In the genomic region with DNA sequence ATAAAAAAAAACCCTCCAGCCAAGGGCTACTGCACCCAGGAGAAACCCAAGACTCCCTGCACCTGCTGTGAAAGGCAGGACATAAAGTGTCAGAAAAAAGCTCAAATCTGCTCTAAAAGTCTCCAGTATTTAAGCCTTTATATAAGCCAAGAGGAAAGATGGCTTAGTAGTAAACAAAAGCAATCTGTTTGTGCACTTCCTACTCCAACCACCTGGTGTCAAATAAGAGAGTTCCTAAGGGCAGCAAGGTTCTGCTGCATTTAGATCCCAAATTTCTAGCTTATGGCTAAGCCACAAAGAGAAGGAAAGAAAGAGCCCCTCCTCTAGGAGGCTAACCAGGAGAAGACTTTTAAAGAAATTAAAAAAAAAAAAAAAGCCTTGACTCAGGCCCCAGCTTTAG, we compare ENCODE assay signal across 16 cellular contexts. TPM values are rescaled to one million over a fixed set of nuclear protein-coding genes. Genes with fewer than 3 reads are reported as not detected.
DNase-seq lines count a peak whose midpoint lies in the region; ATAC-seq and TF ChIP-seq lines count a peak whose summit lies in the region.
"Had no signal": no experiment of that assay in that cellular context is flagged by ENCODE, and none has a peak within 500 bp of the region (broad histone marks: within the 10 kb centered on the region; RNA-seq: fewer than 3 reads in every experiment).

No MANE protein-coding gene starts in this region.

- H3K9me3 ChIP-seq in Panc1 (ENCODE audit: control insufficient read depth, insufficient read depth, low read depth, low read length), result no peaks in the 10 kb centered on the region
- H3K9me3 ChIP-seq in suprapubic skin, result no peaks in the 10 kb centered on the region
- no peaks in the 10 kb centered on the region for H3K9me3 ChIP-seq in psoas muscle

- DNase-seq in DMS79 (lab: John Stamatoyannopoulos, UW), result peak; percentile 69
- no peak for DNase-seq in DMS79 treated with DMSO at 0.1 percent for 48 hours (lab: John Stamatoyannopoulos, UW)
- DNase-seq in Panc1 (ENCODE audit: low read depth, low spot score), result no peak
- DNase-seq in immature natural killer cell, result no peak
- DNase-seq in suprapubic skin (ENCODE audit: low spot score in 2 of 2), result no peak
- DNase-seq in activated CD4-positive, alpha-beta T cell treated with anti-CD3 and anti-CD28 coated beads, Interleukin-2, amount 50 U/mL, for 48 hours, result no peak
- no peak for DNase-seq in psoas muscle
- DNase-seq: activated CD4-positive, CD25-positive, alpha-beta regulatory T cell treated with anti-CD3 and anti-CD28 coated beads, Interleukin-2, amount 50 U/mL, for 72 hours; aorta; effector memory CD4-positive, alpha-beta T cell; GOT3; MV-4-11 had no signal

- no peaks in the 10 kb centered on the region for H3K36me3 Mint-ChIP-seq in immature natural killer cell

- peaks cover 33 to 47% of the 10 kb centered on the region in 2 donors for H3K4me1 Mint-ChIP-seq in immature natural killer cell

- no peaks in the 10 kb centered on the region for H3K36me3 ChIP-seq in Panc1 (ENCODE audit: control insufficient read depth, insufficient read depth, low read length)
- no peaks in the 10 kb centered on the region for H3K36me3 ChIP-seq in suprapubic skin
- no peaks in the 10 kb centered on the region for H3K36me3 ChIP-seq in psoas muscle (ENCODE audit: insufficient read depth in 1 of 2, low read depth in 1 of 2)

- POLR2A ChIA-PET in Panc1 (lab: Charles Lee), result interaction anchor here (0.6 kb wide), 1 partner anchor 1711 kb away, joined by 5 read pairs; no protein-coding TSS in a partner anchor

- TF ChIP-seq EP300 in suprapubic skin (IDR thresholded peaks at IDR 0.05), result no peak

- intact Hi-C loops in Panc1 (cut with micrococcal nuclease; ENCODE audit: unreplicated experiment) (no loop called here), psoas muscle (cut with DNase I) (no loop called here)

- H3K27ac ChIP-seq in Panc1 (ENCODE audit: low read length) (no peak overlapping the region), suprapubic skin (peak overlapping the region; percentile 81), psoas muscle (no peak overlapping the region)

- peaks cover 0 to 1% (median 0%) of the 10 kb centered on the region in 3 donors for H3K27me3 Mint-ChIP-seq in immature natural killer cell (ENCODE audit: low read depth in 3 of 3)

- peak overlapping the region; percentile 84 to 95 (median 86) for H3K4me3 Mint-ChIP-seq in immature natural killer cell

- no peak for TF ChIP-seq POLR2A in suprapubic skin (IDR thresholded peaks at IDR 0.05)

- H3K27me3 ChIP-seq in Panc1 (ENCODE audit: control insufficient read depth, insufficient read depth, low read length), result peaks cover 3% of the 10 kb centered on the region; the same call in 1 of the 2 replicates
- H3K27me3 ChIP-seq in suprapubic skin, result no peaks in the 10 kb centered on the region
- no peaks in the 10 kb centered on the region for H3K27me3 ChIP-seq in psoas muscle (ENCODE audit: insufficient read depth in 3 of 3, low read length in 2 of 3)

- H3K4me3 ChIP-seq in Panc1 (ENCODE audit: low read depth in 2 of 2, low read length in 2 of 2) (no peak overlapping the region), suprapubic skin (no peak overlapping the region), psoas muscle (no peak overlapping the region)

- in situ Hi-C loops in Panc1 (cut with HindIII; ENCODE audit: low pct_unique_long_range_greater_than_20kb, low sequenced_read_pairs), result no loop called here

- H3K4me1 ChIP-seq in Panc1 (ENCODE audit: control insufficient read depth, insufficient read depth, low read length) (peaks cover 5% of the 10 kb centered on the region), suprapubic skin (peaks cover 25% of the 10 kb centered on the region), psoas muscle (no peaks in the 10 kb centered on the region)

- TF ChIP-seq CTCF in Panc1 (IDR thresholded peaks at IDR 0.05), result peak; percentile 14; the same call in 1 of the 2 replicates
- TF ChIP-seq CTCF in suprapubic skin (IDR thresholded peaks at IDR 0.05), result no peak
- TF ChIP-seq CTCF in psoas muscle (IDR thresholded peaks at IDR 0.05), result no peak

- no peaks in the 10 kb centered on the region for H3K9me3 Mint-ChIP-seq in immature natural killer cell

- ATAC-seq in Panc1 (no peak), HG03045 (IDR thresholded peaks at IDR 0.05; ENCODE audit: unreplicated experiment) (no peak), psoas muscle (no peak)

- CTCF ChIA-PET in Panc1 (lab: Charles Lee), result interaction anchor here (1.2 kb wide), 1 partner anchor 9 kb away, joined by 4 read pairs; no protein-coding TSS in a partner anchor

- no TSS peak for BruUV-seq in Panc1 (replicated peaks; lab: Mats Ljungman, UMichigan)

- peak overlapping the region; percentile 83 to 94 (median 90) for H3K27ac Mint-ChIP-seq in immature natural killer cell

RNA-seq across cellular contexts. Expression of a gene that starts 20.6 kb away (rescaled TPM):
- total RNA-seq in Panc1 (2021; ENCODE audit: unreplicated experiment) (not detected), suprapubic skin (1 to 10 TPM in 2 of 4 donors, under 1 TPM in 2; 0.52 to 2.8 (median 1.1) TPM), psoas muscle (under 1 TPM in 2 of 4 donors, not detected in 2; 0.15 to 0.48 TPM)
- polyA plus RNA-seq in Panc1 (2012; ENCODE audit: insufficient read length), result not detected
- polyA plus RNA-seq in immature natural killer cell (1 to 10 TPM in 1 of 3 donors, under 1 TPM in 1, not detected in 1; 0.49 to 1.1 TPM), psoas muscle (under 1 TPM in 1 of 3 donors, not detected in 2; 0.29 TPM)
- total RNA-seq: A172, NCI-H460 had no signal
- polyA plus RNA-seq: neural cell had no signal
